Comparison of ENCODE assay signal across 8 cellular contexts in the genomic region with DNA sequence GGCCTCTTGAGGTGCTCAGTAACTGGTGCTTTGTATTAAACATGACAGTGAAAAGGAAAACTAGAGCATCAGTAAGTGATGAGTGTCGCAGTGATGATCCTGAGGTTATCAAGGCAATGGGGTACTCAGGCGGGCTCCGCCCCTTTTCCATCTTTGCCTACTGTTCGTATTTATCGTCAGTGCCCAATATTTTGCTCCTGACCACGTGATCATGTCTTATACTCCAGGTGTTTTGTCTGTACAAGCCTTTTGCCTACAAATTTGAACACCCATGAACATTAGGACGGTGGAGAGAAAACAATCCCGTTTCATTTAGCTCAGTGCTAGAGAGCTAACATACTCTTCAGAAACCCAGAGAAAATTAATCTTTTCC. TPM values are rescaled to one million over a fixed set of nuclear protein-coding genes. Genes with fewer than 3 reads are reported as not detected.
A peak's percentile ranks its signal among the peaks of the same experiment; 100 is the strongest.
DNase-seq lines count a peak whose midpoint lies in the region; ATAC-seq, FAIRE-seq and TF ChIP-seq lines count a peak whose summit lies in the region.
"Not testable (repeated sequence)": the region's sequence is repeated elsewhere in the genome, so short reads cannot be mapped to it uniquely, and the experiment has no call there.

No MANE protein-coding gene starts in this region.

- not testable (repeated sequence) for H3K4me1 Mint-ChIP-seq in activated naive CD4-positive, alpha-beta T cell treated with anti-CD3 and anti-CD28 coated beads, Interleukin-2, amount 50 U/mL, for 24 hours

- not testable (repeated sequence) for H3K9me3 ChIP-seq in A549; MM.1S (replicated peaks; ENCODE audit: insufficient read depth, low read length); PC-9 (ENCODE audit: insufficient read depth, low read depth); HepG2 (ENCODE audit: low read length)

- TF ChIP-seq EP300 in A549 (IDR thresholded peaks at IDR 0.05); HepG2 (IDR thresholded peaks at IDR 0.05; ENCODE audit: low read depth in 2 of 2, low read length in 2 of 2); HepG2 (CRISPR knock-in tag; IDR thresholded peaks at IDR 0.05; ENCODE audit: borderline replicate concordance): not testable (repeated sequence)

- not testable (repeated sequence) for H3K4me1 ChIP-seq in A549; MM.1S (ENCODE audit: low read length); PC-9 (replicated peaks; ENCODE audit: insufficient read depth); rectal smooth muscle tissue (ENCODE audit: control insufficient read depth, insufficient read depth, low read length)
- H3K4me1 ChIP-seq in HepG2 (ENCODE audit: insufficient read depth, low read length): peaks cover 47% of the 10 kb centered on the region

- POLR2A ChIA-PET in A549 (lab: Yijun Ruan, JAX); PC-9 (lab: Charles Lee; ENCODE audit: unreplicated experiment); HepG2 (lab: Yijun Ruan, JAX): not testable (repeated sequence)

- not testable (repeated sequence) for H3K36me3 Mint-ChIP-seq in activated naive CD4-positive, alpha-beta T cell treated with anti-CD3 and anti-CD28 coated beads, Interleukin-2, amount 50 U/mL, for 24 hours

- FAIRE-seq in A549 (lab: Jason Lieb, UNC): peak; percentile 23
- FAIRE-seq in HepG2 (lab: Jason Lieb, UNC): not testable (repeated sequence)

- H3K4me3 ChIP-seq in A549 (peak overlapping the region; percentile 54), MM.1S (ENCODE audit: low read length) (peak overlapping the region; percentile 63), PC-9 (peak overlapping the region; percentile 60; the same call in 1 of the 2 replicates), epithelial cell of proximal tubule (ENCODE audit: low read depth, low read length) (peak overlapping the region; percentile 53), HepG2 (replicated peaks in 1 of 3; ENCODE audit: insufficient read depth in 1 of 3, low read depth in 2 of 3, low read length in 3 of 3) (peak overlapping the region; percentile 54 to 67 (median 66); a peak in 5 of 6 replicates), rectal smooth muscle tissue (ENCODE audit: low read length) (peak overlapping the region; percentile 70)

- CTCF ChIA-PET in A549 (lab: Yijun Ruan, JAX); PC-9 (lab: Charles Lee); HepG2 (lab: Yijun Ruan, JAX; ENCODE audit: low intra/inter-chr PET ratio, low total read pairs): not testable (repeated sequence)

- H3K27me3 ChIP-seq in MM.1S (replicated peaks; ENCODE audit: insufficient read depth, low read length); PC-9 (ENCODE audit: insufficient read depth, low read depth); HepG2 (ENCODE audit: control insufficient read depth in 1 of 2, insufficient read depth in 2 of 2, low read length in 2 of 2); rectal smooth muscle tissue (ENCODE audit: control insufficient read depth, insufficient read depth, low read length): not testable (repeated sequence)

- TF ChIP-seq POLR2A in A549 (IDR thresholded peaks at IDR 0.05; ENCODE audit: low read length); HepG2 (IDR thresholded peaks at IDR 0.05; ENCODE audit: insufficient read depth in 1 of 2, low read depth in 2 of 2, low read length in 2 of 2): not testable (repeated sequence)

- not testable (repeated sequence) for H3K27me3 Mint-ChIP-seq in activated naive CD4-positive, alpha-beta T cell treated with anti-CD3 and anti-CD28 coated beads, Interleukin-2, amount 50 U/mL, for 24 hours

- H3K4me3 Mint-ChIP-seq in activated naive CD4-positive, alpha-beta T cell treated with anti-CD3 and anti-CD28 coated beads, Interleukin-2, amount 50 U/mL, for 24 hours: peak overlapping the region; percentile 90

- H3F3A ChIP-seq in MM.1S (ENCODE audit: insufficient read depth, low read length); PC-9 (ENCODE audit: insufficient read depth, low read depth): not testable (repeated sequence)

- peaks cover 12% of the 10 kb centered on the region for H3K79me2 ChIP-seq in MM.1S (ENCODE audit: low read length)
- not testable (repeated sequence) for H3K79me2 ChIP-seq in PC-9 (ENCODE audit: low read depth)
- H3K79me2 ChIP-seq in HepG2 (ENCODE audit: insufficient read depth, low read length): peaks cover 24% of the 10 kb centered on the region

- WGBS in A549 (ENCODE audit: missing lambda C conversion rate): 0% methylated on average over 8 of the region's 8 CpGs
- 0% methylated on average over 7 of the region's 8 CpGs for WGBS in HepG2 (ENCODE audit: low lambda C conversion rate)

- H3K9ac ChIP-seq in MM.1S (ENCODE audit: low read length) (peak overlapping the region; percentile 67), HepG2 (ENCODE audit: insufficient read depth, low read depth, low read length) (peak overlapping the region; percentile 62)
- H3K9ac ChIP-seq in rectal smooth muscle tissue (ENCODE audit: low read length): not testable (repeated sequence)

- ATAC-seq in A549 (peak; percentile 73 to 78), GM18499 (IDR thresholded peaks at IDR 0.05; ENCODE audit: insufficient read depth, unreplicated experiment) (peak; percentile 15)
- not testable (repeated sequence) for ATAC-seq in HepG2

- H3K36me3 ChIP-seq in MM.1S (replicated peaks; ENCODE audit: insufficient read depth, low read length); PC-9 (ENCODE audit: low read depth); HepG2 (replicated peaks in 1 of 2; ENCODE audit: control insufficient read depth in 1 of 2, insufficient read depth in 2 of 2, low read length in 2 of 2); rectal smooth muscle tissue (ENCODE audit: control insufficient read depth, insufficient read depth, low read length): not testable (repeated sequence)

- H3K27ac ChIP-seq in A549 (peak overlapping the region; percentile 61 to 77), MM.1S (ENCODE audit: low read length) (peak overlapping the region; percentile 69; the same call in 1 of the 2 replicates), PC-9 (0 out of 2 replicates have a peak overlapping the region, but pooled peaks have one; percentile 37), HepG2 (ENCODE audit: extremely low read length, insufficient read depth, low read length) (peak overlapping the region; percentile 60), rectal smooth muscle tissue (ENCODE audit: low read depth, low read length) (peak overlapping the region; percentile 51)

- not testable (repeated sequence) for H3K9me3 Mint-ChIP-seq in activated naive CD4-positive, alpha-beta T cell treated with anti-CD3 and anti-CD28 coated beads, Interleukin-2, amount 50 U/mL, for 24 hours

- TF ChIP-seq CTCF in A549 (IDR thresholded peaks at IDR 0.05); MM.1S (IDR thresholded peaks at IDR 0.05; ENCODE audit: low read length); PC-9 (conservative IDR thresholded peaks at IDR 0.05); epithelial cell of proximal tubule (conservative IDR thresholded peaks at IDR 0.05; ENCODE audit: low read depth, low read length); HepG2 (CRISPR knock-in tag; IDR thresholded peaks at IDR 0.05): not testable (repeated sequence)

- DNase-seq in A549 (ENCODE audit: low read depth in 1 of 2, low spot score in 1 of 2) (peak in 1 of 2 experiments; percentile 27), PC-9 (peak in 1 of 2 experiments; percentile 12), HepG2 (ENCODE audit: low spot score) (peak; percentile 6)
- DNase-seq in MM.1S; epithelial cell of proximal tubule (ENCODE audit: low read depth): not testable (repeated sequence)

- H4K20me1 ChIP-seq in MM.1S (ENCODE audit: insufficient read depth, low read length); PC-9 (ENCODE audit: insufficient read depth); HepG2 (ENCODE audit: insufficient read depth, low read length): not testable (repeated sequence)

- not testable (repeated sequence) for H3K9me2 ChIP-seq in MM.1S (replicated peaks; ENCODE audit: insufficient read depth, low read length); PC-9 (ENCODE audit: insufficient read depth)

- not testable (repeated sequence) for H2AFZ ChIP-seq in MM.1S (ENCODE audit: low read length); HepG2 (ENCODE audit: low read length)
- peak overlapping the region; percentile 74; the same call in 1 of the 2 replicates for H2AFZ ChIP-seq in PC-9

- peak overlapping the region; percentile 65 for H3K27ac Mint-ChIP-seq in activated naive CD4-positive, alpha-beta T cell treated with anti-CD3 and anti-CD28 coated beads, Interleukin-2, amount 50 U/mL, for 24 hours

- H3K4me2 ChIP-seq in A549 (peak overlapping the region; percentile 69), MM.1S (ENCODE audit: low read depth, low read length) (peak overlapping the region; percentile 34; the same call in 1 of the 2 replicates), PC-9 (peak overlapping the region; percentile 76), HepG2 (ENCODE audit: low read depth, low read length) (peak overlapping the region; percentile 57; the same call in 1 of the 2 replicates)

- in situ Hi-C loops in HepG2 (cut with HindIII; ENCODE audit: extremely low pct_ligation_motif_present, low pct_unique_long_range_greater_than_20kb): not testable (repeated sequence)

- not testable (repeated sequence) for TF ChIP-seq RAD21 in A549 (conservative IDR thresholded peaks at IDR 0.05 in 1 of 2, IDR thresholded peaks at IDR 0.05 in 1 of 2); HepG2 (CRISPR knock-in tag; IDR thresholded peaks at IDR 0.05)

- intact Hi-C loops in PC-9 (cut with micrococcal nuclease; ENCODE audit: unreplicated experiment); HepG2 (cut with micrococcal nuclease; ENCODE audit: unreplicated experiment): not testable (repeated sequence)

- TSS peak; percentile 75 for BruUV-seq in PC-9 (replicated peaks; lab: Mats Ljungman, UMichigan)
- BruUV-seq in HepG2 (replicated peaks; lab: Mats Ljungman, UMichigan): TSS peak; percentile 87

RNA-seq across cellular contexts. Expression of a gene that starts 0.5 kb away (rescaled TPM):
- polyA plus RNA-seq in A549 (2011; rRNA removed) (22.1 and 23.4 TPM in 2 replicates), A549 (2017; fragmentation: RNase III; extraction: RNeasy Plus Mini Kit Qiagen cat#74134 plus additional on column Dnase treatment) (10.4 to 14.6 TPM (median 14.0 TPM) in 3 replicates), HepG2 (2011; rRNA removed) (43.9 and 53.8 TPM in 2 replicates)
- 22.6 and 22.7 TPM in 2 replicates for polyA plus RNA-seq in A549 (2012; cell fraction: cytosol; rRNA removed)
- polyA plus RNA-seq in A549 (2012; cell fraction: nucleus; rRNA removed): 8.6 and 13.3 TPM in 2 replicates
- polyA minus RNA-seq in A549 (2011; rRNA and poly(A)+ RNA removed): 12.5 and 20.0 TPM in 2 replicates
- total RNA-seq in PC-9 (2021) (25.7 and 32.0 TPM in 2 replicates), epithelial cell of proximal tubule (11.6 and 39.9 TPM in 2 replicates), HepG2 (2016; rRNA removed; fragmentation: Illumina TruSeq; extraction: Trizol) (65.0 and 84.9 TPM in 2 replicates)
- 19.6 and 20.7 TPM in 2 replicates for total RNA-seq in HepG2 (2016; cell fraction: cytosol; rRNA removed; fragmentation: Illumina TruSeq; extraction: Trizol; ENCODE audit: low read depth)
- total RNA-seq in HepG2 (2016; cell fraction: insoluble cytoplasmic fraction; rRNA removed; fragmentation: Illumina TruSeq; extraction: Trizol): 66.9 and 80.3 TPM in 2 replicates
- total RNA-seq in HepG2 (2016; cell fraction: membrane; rRNA removed; fragmentation: Illumina TruSeq; extraction: Trizol): 25.6 and 29.3 TPM in 2 replicates
- total RNA-seq in HepG2 (2016; cell fraction: nucleus; rRNA removed; fragmentation: Illumina TruSeq; extraction: Trizol): 62.8 and 71.0 TPM in 2 replicates
- polyA plus RNA-seq in HepG2 (2011; cell fraction: cytosol; rRNA removed): 24.8 and 39.5 TPM in 2 replicates
- polyA plus RNA-seq in HepG2 (2011; cell fraction: nucleus; rRNA removed): 49.1 and 67.5 TPM in 2 replicates
- 47.0 and 66.9 TPM in 2 replicates for polyA plus RNA-seq in HepG2 (2012)
- 13.5 and 13.7 TPM in 2 replicates for polyA plus RNA-seq in HepG2 (2016; cell fraction: cytosol; fragmentation: Illumina TruSeq; extraction: Trizol; ENCODE audit: low read depth)
- polyA plus RNA-seq in HepG2 (2016; cell fraction: insoluble cytoplasmic fraction; fragmentation: Illumina TruSeq; extraction: Trizol; ENCODE audit: low read depth): 44.9 and 50.0 TPM in 2 replicates
- 13.6 and 15.4 TPM in 2 replicates for polyA plus RNA-seq in HepG2 (2016; cell fraction: membrane; fragmentation: Illumina TruSeq; extraction: Trizol; ENCODE audit: low read depth)
- polyA plus RNA-seq in HepG2 (2016; cell fraction: nucleus; fragmentation: Illumina TruSeq; extraction: Trizol; ENCODE audit: insufficient read depth, low read depth): 83.6 and 94.8 TPM in 2 replicates
- polyA minus RNA-seq in HepG2 (2011; rRNA and poly(A)+ RNA removed; ENCODE audit: low replicate concordance): 20.4 and 32.2 TPM in 2 replicates
- 10.3 and 17.5 TPM in 2 replicates for polyA minus RNA-seq in HepG2 (2011; cell fraction: cytosol; rRNA and poly(A)+ RNA removed)
- polyA minus RNA-seq in HepG2 (2011; cell fraction: nucleus; rRNA and poly(A)+ RNA removed): 79.4 and 125 TPM in 2 replicates
